In genomic region chr4:151573474-151573873, GRCh38 we compare ENCODE assay signal across 17 cellular contexts.
"Had no signal": no experiment of that assay in that cellular context is flagged by ENCODE, and none has a peak within 500 bp of the region (broad histone marks: within the 10 kb centered on the region; RNA-seq: fewer than 3 reads in every experiment).

No MANE protein-coding gene starts in this region.

- H3K36me3 ChIP-seq: ascending aorta, pancreas, thyroid gland, uterus had no signal

- ATAC-seq: activated CD8-positive, alpha-beta T cell treated with anti-CD3 and anti-CD28 coated beads, Interleukin-2, amount 10 ng/mL, durations not matched to agents 7 days and 5 days; activated T-cell treated with anti-CD3 and anti-CD28 coated beads, Interleukin-2, amount 50 U/mL, for 72 hours; effector memory CD8-positive, alpha-beta T cell; naive thymus-derived CD8-positive, alpha-beta T cell; sciatic nerve had no signal

- H3K9me3 ChIP-seq: ascending aorta, pancreas, thyroid gland, uterus had no signal

- DNase-seq: activated CD4-positive, alpha-beta T cell treated with anti-CD3 and anti-CD28 coated beads, Interleukin-2, amount 10 ng/mL, durations not matched to agents 24 days and 14 days; activated CD8-positive, alpha-beta memory T cell treated with anti-CD3 and anti-CD28 coated beads, Interleukin-2, amount 50 U/mL, for 4 hours; activated CD8-positive, alpha-beta T cell treated with anti-CD3 and anti-CD28 coated beads, Interleukin-2, amount 10 ng/mL, durations not matched to agents 7 days and 5 days; activated effector memory CD4-positive, alpha-beta T cell treated with anti-CD3 and anti-CD28 coated beads, Interleukin-2, amount 50 U/mL, for 16 hours; activated T-cell treated with anti-CD3 and anti-CD28 coated beads, Interleukin-2, amount 50 U/mL, for 72 hours; effector memory CD8-positive, alpha-beta T cell; immature natural killer cell; naive thymus-derived CD8-positive, alpha-beta T cell; pancreas; stimulated activated CD8-positive, alpha-beta memory T cell treated with anti-CD3 and anti-CD28 coated beads, Interleukin-4, amount 100 ng/mL, for 48 hours; stimulated activated naive CD4-positive, alpha-beta T cell; T1000; thyroid gland; uterus had no signal

- H3K9me3 Mint-ChIP-seq: activated CD4-positive, alpha-beta T cell treated with anti-CD3 and anti-CD28 coated beads, Interleukin-2, amount 10 ng/mL, durations not matched to agents 24 days and 14 days; activated naive CD4-positive, alpha-beta T cell treated with anti-CD3 and anti-CD28 coated beads, Interleukin-2, amount 50 U/mL, for 24 hours; activated T-cell treated with anti-CD3 and anti-CD28 coated beads, Interleukin-2, amount 50 U/mL, for 72 hours; effector memory CD8-positive, alpha-beta T cell; naive thymus-derived CD8-positive, alpha-beta T cell had no signal

- H3K36me3 Mint-ChIP-seq: activated naive CD4-positive, alpha-beta T cell treated with anti-CD3 and anti-CD28 coated beads, Interleukin-2, amount 50 U/mL, for 24 hours; immature natural killer cell had no signal

- H3K4me1 Mint-ChIP-seq: activated CD4-positive, alpha-beta T cell treated with anti-CD3 and anti-CD28 coated beads, Interleukin-2, amount 10 ng/mL, durations not matched to agents 24 days and 14 days; activated naive CD4-positive, alpha-beta T cell treated with anti-CD3 and anti-CD28 coated beads, Interleukin-2, amount 50 U/mL, for 24 hours; immature natural killer cell; naive thymus-derived CD8-positive, alpha-beta T cell had no signal

- H3K4me3 ChIP-seq: ascending aorta, pancreas, thyroid gland, uterus had no signal

- H3K27ac Mint-ChIP-seq: activated CD4-positive, alpha-beta T cell treated with anti-CD3 and anti-CD28 coated beads, Interleukin-2, amount 10 ng/mL, durations not matched to agents 24 days and 14 days; activated CD8-positive, alpha-beta T cell treated with anti-CD3 and anti-CD28 coated beads, Interleukin-2, amount 10 ng/mL, durations not matched to agents 7 days and 5 days; activated naive CD4-positive, alpha-beta T cell treated with anti-CD3 and anti-CD28 coated beads, Interleukin-2, amount 50 U/mL, for 24 hours; activated T-cell treated with anti-CD3 and anti-CD28 coated beads, Interleukin-2, amount 50 U/mL, for 72 hours; effector memory CD8-positive, alpha-beta T cell; immature natural killer cell; naive thymus-derived CD8-positive, alpha-beta T cell had no signal

- H3K27me3 ChIP-seq: ascending aorta, pancreas, thyroid gland, uterus had no signal

- H3K27ac ChIP-seq: ascending aorta, pancreas, thyroid gland, uterus had no signal

- H3K4me1 ChIP-seq: ascending aorta, uterus had no signal

- H3K4me3 Mint-ChIP-seq: activated CD4-positive, alpha-beta T cell treated with anti-CD3 and anti-CD28 coated beads, Interleukin-2, amount 10 ng/mL, durations not matched to agents 24 days and 14 days; activated CD8-positive, alpha-beta T cell treated with anti-CD3 and anti-CD28 coated beads, Interleukin-2, amount 10 ng/mL, durations not matched to agents 7 days and 5 days; activated naive CD4-positive, alpha-beta T cell treated with anti-CD3 and anti-CD28 coated beads, Interleukin-2, amount 50 U/mL, for 24 hours; activated T-cell treated with anti-CD3 and anti-CD28 coated beads, Interleukin-2, amount 50 U/mL, for 72 hours; effector memory CD8-positive, alpha-beta T cell; immature natural killer cell; naive thymus-derived CD8-positive, alpha-beta T cell had no signal

- FAIRE-seq: pancreas had no signal
